7 cellular contexts compared by ENCODE assay signal in genomic region chr14:96098309-96098998, GRCh38. TPM values are rescaled to one million over a fixed set of nuclear protein-coding genes. Genes with fewer than 3 reads are reported as not detected.
DNase-seq lines count a peak whose midpoint lies in the region; ATAC-seq, FAIRE-seq and TF ChIP-seq lines count a peak whose summit lies in the region.

No MANE protein-coding gene starts in this region.

- H3K9me3 Mint-ChIP-seq in neural crest cell = no peaks in the 10 kb centered on the region

- no peak overlapping the region for H3K27ac Mint-ChIP-seq in neural crest cell (ENCODE audit: unreplicated experiment)

- TF ChIP-seq CTCF in neural crest cell (conservative IDR thresholded peaks at IDR 0.05) = peak; percentile 68

- no peaks in the 10 kb centered on the region for H3K27me3 Mint-ChIP-seq in neural crest cell (ENCODE audit: low read depth)

- peaks cover 6% of the 10 kb centered on the region for H3K4me1 Mint-ChIP-seq in neural crest cell

- TF ChIP-seq POLR2A in erythroblast (IDR thresholded peaks at IDR 0.05; ENCODE audit: low read length) (no peak), GM12892 (IDR thresholded peaks at IDR 0.05; ENCODE audit: low read depth, low read length) (no peak)

- peak; percentile 38 for DNase-seq in GM04504 (ENCODE audit: low read depth)
- DNase-seq in M059J (ENCODE audit: low read depth) = peak; percentile 55
- DNase-seq in RPMI8226 = peak; percentile 28
- peak; percentile 6 to 16 for DNase-seq in erythroblast (lab: John Stamatoyannopoulos, UW)
- peak; percentile 38 for DNase-seq in neural crest cell (ENCODE audit: low read depth, low spot score)
- DNase-seq in GM12892 (ENCODE audit: insufficient read length) = no peak

- no peak for FAIRE-seq in GM12892 (lab: Jason Lieb, UNC)

- no peak overlapping the region for H3K4me3 Mint-ChIP-seq in neural crest cell

- no peak for ATAC-seq in HG02981 (IDR thresholded peaks at IDR 0.05; ENCODE audit: unreplicated experiment)

- peaks cover 3% of the 10 kb centered on the region for H3K36me3 Mint-ChIP-seq in neural crest cell (ENCODE audit: low read depth)

RNA-seq across cellular contexts. Expression of gene C14orf132, which starts 59.3 kb away (rescaled TPM):
- 0.34 and 2.0 TPM in 2 replicates for total RNA-seq in M059J (2014; rRNA removed; shearing (Covaris generic))
- 38.2 and 42.1 TPM in 2 replicates for total RNA-seq in neural crest cell
- polyA plus RNA-seq in GM12892 (2012; ENCODE audit: missing spikeins) = 1.6 TPM

Comparison
In these comparisons a context has a peak if more than half of its experiments do, and no peak if none do; other contexts are left out.
1. RNA of gene C14orf132, which starts 59.3 kb away (total RNA-seq): 38.2 to 42.1 TPM in neural crest cell; 0.34 to 2.0 TPM in M059J; every median in the first group is over 10 times any median in the second.